ENCODE assay signal across 8 cellular contexts in genomic region chr1:9890224-9890731, GRCh38. TPM values are rescaled to one million over a fixed set of nuclear protein-coding genes. Genes with fewer than 3 reads are reported as not detected.
A peak's percentile ranks its signal among the peaks of the same experiment; 100 is the strongest.
DNase-seq lines count a peak whose midpoint lies in the region; ATAC-seq and TF ChIP-seq lines count a peak whose summit lies in the region.

No MANE protein-coding gene starts in this region.

- H3K36me3 Mint-ChIP-seq in endothelial cell (ENCODE audit: low read depth, unreplicated experiment) (peaks cover 12% of the 10 kb centered on the region), osteocyte (ENCODE audit: unreplicated experiment) (no peaks in the 10 kb centered on the region)

- peak overlapping the region; percentile 96 for H3K27ac Mint-ChIP-seq in endothelial cell (ENCODE audit: unreplicated experiment)
- peak overlapping the region; percentile 77 for H3K27ac Mint-ChIP-seq in osteocyte (ENCODE audit: unreplicated experiment)

- H3K4me3 Mint-ChIP-seq in endothelial cell (ENCODE audit: unreplicated experiment) = no peak overlapping the region
- no peak overlapping the region for H3K4me3 Mint-ChIP-seq in osteocyte (ENCODE audit: unreplicated experiment)

- peak; percentile 83 for DNase-seq in DMS 273 (lab: John Stamatoyannopoulos, UW; ENCODE audit: unreplicated experiment)
- DNase-seq in NCI-H446 (lab: John Stamatoyannopoulos, UW) = peak; percentile 31 to 69
- DNase-seq in endothelial cell (ENCODE audit: low spot score) = no peak
- DNase-seq in osteocyte (ENCODE audit: extremely low spot score, unreplicated experiment) = no peak
- no peak for DNase-seq in amygdala (lab: John Stamatoyannopoulos, UW)
- DNase-seq in NCI-H748 treated with DMSO at 0.1 percent for 48 hours (lab: John Stamatoyannopoulos, UW) = no peak
- no peak for DNase-seq in activated CD4-positive, alpha-beta T cell treated with anti-CD3 and anti-CD28 coated beads for 48 hours

- TF ChIP-seq CTCF in endothelial cell (IDR thresholded peaks at IDR 0.05; ENCODE audit: unreplicated experiment) = no peak
- TF ChIP-seq CTCF in osteocyte (IDR thresholded peaks at IDR 0.05) = no peak

- ATAC-seq in HG03095 (IDR thresholded peaks at IDR 0.05; ENCODE audit: unreplicated experiment) = no peak

- H3K4me1 Mint-ChIP-seq in endothelial cell (ENCODE audit: unreplicated experiment) (peaks cover 55% of the 10 kb centered on the region), osteocyte (ENCODE audit: unreplicated experiment) (peaks cover 51% of the 10 kb centered on the region)

- H3K27me3 Mint-ChIP-seq in endothelial cell (ENCODE audit: unreplicated experiment) (peaks cover 6% of the 10 kb centered on the region), osteocyte (ENCODE audit: unreplicated experiment) (no peaks in the 10 kb centered on the region)

- no peaks in the 10 kb centered on the region for H3K9me3 Mint-ChIP-seq in endothelial cell (ENCODE audit: unreplicated experiment)
- H3K9me3 Mint-ChIP-seq in osteocyte (ENCODE audit: unreplicated experiment) = no peaks in the 10 kb centered on the region

RNA-seq across cellular contexts. Expression of gene CTNNBIP1, which starts 19.8 kb away (rescaled TPM):
- total RNA-seq in endothelial cell (ENCODE audit: unreplicated experiment) (106 TPM), osteocyte (27.6 and 30.4 TPM in 2 replicates)

RNA-seq across cellular contexts. Expression of gene LZIC, which starts 52.9 kb away (rescaled TPM):
- 31.2 TPM for total RNA-seq in endothelial cell (ENCODE audit: unreplicated experiment)
- total RNA-seq in osteocyte = 28.6 and 32.3 TPM in 2 replicates

RNA-seq across cellular contexts. Expression of gene NMNAT1, which starts 53.0 kb away (rescaled TPM):
- total RNA-seq in endothelial cell (ENCODE audit: unreplicated experiment) (15.9 TPM), osteocyte (14.5 TPM in 2 replicates)

Comparison
In these comparisons a context has a peak if more than half of its experiments do, and no peak if none do; other contexts are left out.
1. DNase-seq: peak in DMS 273 (single experiment) and NCI-H446 (2 of 2); none in endothelial cell (single experiment), osteocyte (single experiment), amygdala (0 of 56), NCI-H748 treated with DMSO at 0.1 percent for 48 hours (single experiment) and activated CD4-positive, alpha-beta T cell treated with anti-CD3 and anti-CD28 coated beads for 48 hours (single experiment).